ENCODE assay signal across 8 cellular contexts in the genomic region with DNA sequence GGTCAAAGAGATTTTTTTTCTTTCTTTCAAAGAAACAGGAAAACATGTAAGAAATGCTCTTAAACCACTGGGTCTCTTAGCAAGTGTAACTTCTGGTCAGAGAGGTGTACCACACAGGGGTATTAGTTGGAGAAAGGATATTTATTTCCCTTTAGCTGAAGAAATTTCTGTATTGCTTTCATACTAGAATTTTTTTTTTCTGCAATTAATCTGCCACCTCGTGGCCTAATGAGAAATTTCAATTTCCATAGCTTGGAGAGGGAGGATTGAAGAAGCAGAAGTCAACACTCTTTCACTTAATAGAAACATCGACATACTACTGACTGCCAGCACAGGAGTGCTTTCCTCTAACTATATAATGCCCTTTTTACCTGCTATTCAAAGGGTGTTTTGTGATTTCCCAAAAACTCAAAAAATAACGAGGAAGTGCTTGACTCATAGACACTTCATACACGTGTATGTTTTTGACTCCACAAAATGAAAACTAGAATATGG.
DNase-seq lines count a peak whose midpoint lies in the region; ATAC-seq and TF ChIP-seq lines count a peak whose summit lies in the region.

No MANE protein-coding gene starts in this region.

- DNase-seq in Ammon's horn (ENCODE audit: low spot score): peak; percentile 41
- peak; percentile 15 for DNase-seq in GM13976 (ENCODE audit: low spot score)
- peak; percentile 15 for DNase-seq in NCI-H2227 (lab: John Stamatoyannopoulos, UW; ENCODE audit: unreplicated experiment)
- DNase-seq in kidney tubule cell (ENCODE audit: low spot score): peak; percentile 66
- DNase-seq in tibial nerve (ENCODE audit: low spot score in 2 of 2): peak in 1 of 2 donors; percentile 61
- no peak for DNase-seq in GM19240 (ENCODE audit: insufficient read length, low spot score)

- no peak for TF ChIP-seq EP300 in tibial nerve (IDR thresholded peaks at IDR 0.05)

- no peak for TF ChIP-seq POLR2A in tibial nerve (IDR thresholded peaks at IDR 0.05)

- peaks cover 0 to 27% (median 0%) of the 10 kb centered on the region in 4 donors for H3K4me1 ChIP-seq in tibial nerve

- H3K27ac Mint-ChIP-seq in brain: no peak overlapping the region

- no peaks in the 10 kb centered on the region for H3K27me3 ChIP-seq in tibial nerve

- H3K36me3 Mint-ChIP-seq in brain: no peaks in the 10 kb centered on the region

- in situ Hi-C loops in GM13976 (cut with MboI; ENCODE audit: low sequenced_read_pairs, unreplicated experiment): loop anchor here (5.0 to 25.0 kb wide), 2 partner anchors 285 to 400 kb away; no protein-coding TSS in a partner anchor

- peaks cover 6 to 14% (median 12%) of the 10 kb centered on the region in 5 experiments for H3K9me3 Mint-ChIP-seq in brain

- H3K4me3 Mint-ChIP-seq in brain: no peak overlapping the region

- peak overlapping the region in 1 of 4 donors; percentile 34 for H3K27ac ChIP-seq in tibial nerve

- no peaks in the 10 kb centered on the region for H3K36me3 ChIP-seq in tibial nerve

- TF ChIP-seq CTCF in GM13976 (IDR thresholded peaks at IDR 0.05; ENCODE audit: borderline replicate concordance, control extremely low read depth, extremely low read depth, insufficient read depth, missing control alignments) (peak; percentile 38), brain (conservative IDR thresholded peaks at IDR 0.05) (peak; percentile 65 to 75), tibial nerve (IDR thresholded peaks at IDR 0.05) (peak; percentile 39 to 78 (median 60))

- WGBS in tibial nerve, 2 donors: 38 to 41% methylated on average over 4 of the region's 4 CpGs

- H3K4me1 Mint-ChIP-seq in brain: peaks cover 3% of the 10 kb centered on the region

- H3K4me3 ChIP-seq in tibial nerve: no peak overlapping the region

- peaks cover 6% of the 10 kb centered on the region for H3K27me3 Mint-ChIP-seq in brain

- ATAC-seq in HG02840 (IDR thresholded peaks at IDR 0.05; ENCODE audit: low FRiP score, unreplicated experiment): no peak

- H3K9me3 ChIP-seq in tibial nerve: peaks cover 0 to under 1% (median 0%) of the 10 kb centered on the region in 4 donors
